Comparison of ENCODE assay signal across 18 cellular contexts in the genomic region with DNA sequence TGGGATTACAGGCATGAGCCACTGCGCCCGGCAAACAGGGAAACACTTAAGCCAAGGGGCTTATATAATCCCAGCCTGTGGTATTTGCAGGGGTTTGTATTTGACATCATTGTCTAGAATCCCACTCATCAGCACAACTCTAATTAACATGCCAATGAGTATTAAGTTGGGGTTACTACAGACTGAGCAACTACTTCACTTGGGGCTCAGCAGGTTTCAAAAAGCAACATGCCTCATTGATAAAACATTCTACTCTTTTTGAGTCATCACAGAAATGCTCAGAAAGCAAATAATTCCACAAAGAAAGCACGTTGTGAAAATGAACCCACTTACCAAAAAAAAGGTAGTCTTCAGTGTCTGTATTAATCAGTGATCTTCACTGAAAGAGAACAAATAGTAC.
A peak's percentile ranks its signal among the peaks of the same experiment; 100 is the strongest.
DNase-seq lines count a peak whose midpoint lies in the region; ATAC-seq, FAIRE-seq and TF ChIP-seq lines count a peak whose summit lies in the region.
"Had no signal": no experiment of that assay in that cellular context is flagged by ENCODE, and none has a peak within 500 bp of the region (broad histone marks: within the 10 kb centered on the region; RNA-seq: fewer than 3 reads in every experiment).

No MANE protein-coding gene starts in this region.

- H3K9ac ChIP-seq in astrocyte (ENCODE audit: low read length), result no peak overlapping the region
- no peak overlapping the region for H3K9ac ChIP-seq in keratinocyte (ENCODE audit: control insufficient read depth, extremely low read depth, insufficient read depth, low read length)
- no peak overlapping the region for H3K9ac ChIP-seq in neural progenitor cell

- peaks cover 12% of the 10 kb centered on the region for H3K9me3 Mint-ChIP-seq in astrocyte (ENCODE audit: unreplicated experiment)
- H3K9me3 Mint-ChIP-seq in natural killer cell treated with Interleukin-12 subunit alpha and Interleukin-12 subunit beta and Interleukin-15 and Interleukin-18, amount 100 ng/mL, for 72 hours, result no peaks in the 10 kb centered on the region
- peaks cover 7% of the 10 kb centered on the region for H3K9me3 Mint-ChIP-seq in neural progenitor cell
- no peaks in the 10 kb centered on the region for H3K9me3 Mint-ChIP-seq in endothelial cell (ENCODE audit: unreplicated experiment)
- H3K9me3 Mint-ChIP-seq: CD8-positive, alpha-beta T cell had no signal

- H3K36me3 Mint-ChIP-seq in astrocyte (ENCODE audit: low read depth, unreplicated experiment), result peaks cover 18% of the 10 kb centered on the region
- no peaks in the 10 kb centered on the region for H3K36me3 Mint-ChIP-seq in natural killer cell treated with Interleukin-12 subunit alpha and Interleukin-12 subunit beta and Interleukin-15 and Interleukin-18, amount 100 ng/mL, for 72 hours
- no peaks in the 10 kb centered on the region for H3K36me3 Mint-ChIP-seq in neural progenitor cell
- peaks cover 7% of the 10 kb centered on the region for H3K36me3 Mint-ChIP-seq in endothelial cell (ENCODE audit: low read depth, unreplicated experiment)
- H3K36me3 Mint-ChIP-seq: CD8-positive, alpha-beta T cell had no signal

- H2AFZ ChIP-seq in astrocyte (ENCODE audit: low read depth, low read length) (no peak overlapping the region), keratinocyte (ENCODE audit: control insufficient read depth, low read length) (no peak overlapping the region), neural progenitor cell (replicated peaks) (no peak overlapping the region)

- H3K27me3 Mint-ChIP-seq in astrocyte (ENCODE audit: low read depth, unreplicated experiment) (no peaks in the 10 kb centered on the region), neural progenitor cell (ENCODE audit: insufficient read depth, low read depth) (peaks cover 6% of the 10 kb centered on the region), endothelial cell (ENCODE audit: unreplicated experiment) (peaks cover 4% of the 10 kb centered on the region)
- H3K27me3 Mint-ChIP-seq in natural killer cell treated with Interleukin-12 subunit alpha and Interleukin-12 subunit beta and Interleukin-15 and Interleukin-18, amount 100 ng/mL, for 72 hours, result peaks cover 21 to 54% of the 10 kb centered on the region in 2 donors

- DNase-seq in HCEC 1CT (peak; percentile 59), astrocyte (ENCODE audit: low read depth) (peak; percentile 47), keratinocyte (ENCODE audit: low read depth, low spot score) (no peak), neural progenitor cell (ENCODE audit: low spot score) (no peak), endothelial cell (ENCODE audit: low spot score) (no peak), amniotic stem cell (lab: John Stamatoyannopoulos, UW) (no peak)
- DNase-seq in natural killer cell treated with Interleukin-12 subunit alpha and Interleukin-12 subunit beta and Interleukin-15 and Interleukin-18, amount 100 ng/mL, for 72 hours (ENCODE audit: low spot score), result no peak
- DNase-seq: CD8-positive, alpha-beta T cell; DMS79 treated with DMSO at 0.1 percent for 48 hours; GF-D8; KG1; NCI-H1436; NCI-H2029; NCI-H2171; NCI-H748 treated with DMSO at 0.1 percent for 48 hours; OCI-M1 had no signal

- FAIRE-seq in astrocyte (lab: Jason Lieb, UNC) (peak; percentile 9), keratinocyte (lab: Jason Lieb, UNC) (peak; percentile 13)
- FAIRE-seq: GM12892, H1 had no signal

- H3K4me3 Mint-ChIP-seq in astrocyte (ENCODE audit: unreplicated experiment) (no peak overlapping the region), neural progenitor cell (no peak overlapping the region), endothelial cell (ENCODE audit: unreplicated experiment) (no peak overlapping the region)
- H3K4me3 Mint-ChIP-seq in natural killer cell treated with Interleukin-12 subunit alpha and Interleukin-12 subunit beta and Interleukin-15 and Interleukin-18, amount 100 ng/mL, for 72 hours, result no peak overlapping the region
- H3K4me3 Mint-ChIP-seq: CD8-positive, alpha-beta T cell had no signal

- H3K36me3 ChIP-seq in astrocyte (ENCODE audit: insufficient read depth, low read length) (no peaks in the 10 kb centered on the region), keratinocyte (ENCODE audit: control insufficient read depth in 2 of 2, extremely low read depth in 1 of 2, insufficient read depth in 2 of 2, low read length in 2 of 2) (peaks cover 10 to 14% of the 10 kb centered on the region in 2 experiments), neural progenitor cell (no peaks in the 10 kb centered on the region)

- TF ChIP-seq CTCF in astrocyte (IDR thresholded peaks at IDR 0.05; ENCODE audit: insufficient read depth, low read depth, low read length) (no peak), keratinocyte (optimal IDR thresholded peaks at IDR 0.05 in 1 of 3, IDR thresholded peaks at IDR 0.05 in 1 of 3, conservative IDR thresholded peaks at IDR 0.05 in 1 of 3; ENCODE audit: extremely low read depth in 1 of 3, insufficient read depth in 2 of 3, low read length in 3 of 3) (no peak), neural progenitor cell (IDR thresholded peaks at IDR 0.05) (no peak), endothelial cell (IDR thresholded peaks at IDR 0.05; ENCODE audit: unreplicated experiment) (no peak)

- H3K4me3 ChIP-seq in astrocyte (ENCODE audit: insufficient read depth, low read depth, low read length) (no peak overlapping the region), keratinocyte (ENCODE audit: control insufficient read depth in 2 of 3, extremely low read depth in 1 of 3, insufficient read depth in 2 of 3, low read depth in 1 of 3, low read length in 3 of 3) (no peak overlapping the region), neural progenitor cell (no peak overlapping the region)

- H3K79me2 ChIP-seq in astrocyte (ENCODE audit: insufficient read depth, low read length), result no peaks in the 10 kb centered on the region
- no peaks in the 10 kb centered on the region for H3K79me2 ChIP-seq in keratinocyte (ENCODE audit: control insufficient read depth, insufficient read depth, low read length)
- no peaks in the 10 kb centered on the region for H3K79me2 ChIP-seq in neural progenitor cell (ENCODE audit: low read depth)

- H3F3A ChIP-seq in neural progenitor cell (ENCODE audit: low read depth), result no peaks in the 10 kb centered on the region

- H3K27ac ChIP-seq in astrocyte (ENCODE audit: low read depth, low read length) (peak overlapping the region; percentile 22), keratinocyte (ENCODE audit: control insufficient read depth, insufficient read depth, low read length) (no peak overlapping the region), neural progenitor cell (no peak overlapping the region)

- H3K4me2 ChIP-seq in astrocyte (ENCODE audit: low read length) (no peak overlapping the region), keratinocyte (ENCODE audit: control insufficient read depth, extremely low read depth, insufficient read depth, low read depth, low read length) (no peak overlapping the region), neural progenitor cell (no peak overlapping the region)

- H3K4me1 ChIP-seq in astrocyte (ENCODE audit: insufficient read depth, low read length) (peaks cover 11% of the 10 kb centered on the region), keratinocyte (ENCODE audit: control insufficient read depth, extremely low read depth, insufficient read depth, low read length) (peaks cover 7% of the 10 kb centered on the region), neural progenitor cell (no peaks in the 10 kb centered on the region)

- H3K9me3 ChIP-seq in astrocyte (ENCODE audit: insufficient read depth, low read depth, low read length) (no peaks in the 10 kb centered on the region), keratinocyte (ENCODE audit: control insufficient read depth, low read depth, low read length) (peaks cover 2% of the 10 kb centered on the region), neural progenitor cell (ENCODE audit: low read depth) (no peaks in the 10 kb centered on the region)

- dilution Hi-C loops in keratinocyte (cut with MboI; ENCODE audit: extremely low pct_ligation_motif_present, low sequenced_read_pairs), result no loop called here

- no peak for ATAC-seq in natural killer cell treated with Interleukin-12 subunit alpha and Interleukin-12 subunit beta and Interleukin-15 and Interleukin-18, amount 100 ng/mL, for 72 hours
- ATAC-seq: CD8-positive, alpha-beta T cell had no signal

- H3K4me1 Mint-ChIP-seq in astrocyte (ENCODE audit: low read depth, unreplicated experiment) (peaks cover 9% of the 10 kb centered on the region), neural progenitor cell (peaks cover 2% of the 10 kb centered on the region), endothelial cell (ENCODE audit: unreplicated experiment) (no peaks in the 10 kb centered on the region)
- H3K4me1 Mint-ChIP-seq in natural killer cell treated with Interleukin-12 subunit alpha and Interleukin-12 subunit beta and Interleukin-15 and Interleukin-18, amount 100 ng/mL, for 72 hours (ENCODE audit: low read depth in 2 of 2), result no peaks in the 10 kb centered on the region

- H3K27ac Mint-ChIP-seq in astrocyte (ENCODE audit: unreplicated experiment) (no peak overlapping the region), neural progenitor cell (no peak overlapping the region), endothelial cell (ENCODE audit: unreplicated experiment) (no peak overlapping the region)
- no peak overlapping the region for H3K27ac Mint-ChIP-seq in natural killer cell treated with Interleukin-12 subunit alpha and Interleukin-12 subunit beta and Interleukin-15 and Interleukin-18, amount 100 ng/mL, for 72 hours
- H3K27ac Mint-ChIP-seq: CD8-positive, alpha-beta T cell had no signal

- no peaks in the 10 kb centered on the region for H3K9me1 ChIP-seq in keratinocyte (ENCODE audit: control insufficient read depth, extremely low read depth, insufficient read depth, low read length)

- H3K27me3 ChIP-seq in astrocyte (ENCODE audit: insufficient read depth, low read length) (no peaks in the 10 kb centered on the region), keratinocyte (ENCODE audit: control insufficient read depth, extremely low read depth, insufficient read depth, low read length) (no peaks in the 10 kb centered on the region), neural progenitor cell (no peaks in the 10 kb centered on the region)

- H4K20me1 ChIP-seq in astrocyte (ENCODE audit: insufficient read depth, low read length) (no peaks in the 10 kb centered on the region), keratinocyte (ENCODE audit: control insufficient read depth, extremely low read depth, insufficient read depth, low read length) (no peaks in the 10 kb centered on the region), neural progenitor cell (ENCODE audit: low read depth) (no peaks in the 10 kb centered on the region)

Comparison
In these comparisons a context has a peak if more than half of its experiments do, and no peak if none do; other contexts are left out.
1. DNase-seq: peak in HCEC 1CT (single experiment) and astrocyte (single experiment); none in keratinocyte (single experiment), natural killer cell treated with Interleukin-12 subunit alpha and Interleukin-12 subunit beta and Interleukin-15 and Interleukin-18, amount 100 ng/mL, for 72 hours (single experiment), neural progenitor cell (single experiment), endothelial cell (single experiment) and amniotic stem cell (single experiment).